In genomic region chr22:48492371-48493320, GRCh38 we compare ENCODE assay signal across 8 cellular contexts.
A peak's percentile ranks its signal among the peaks of the same experiment; 100 is the strongest.
DNase-seq lines count a peak whose midpoint lies in the region; ATAC-seq and TF ChIP-seq lines count a peak whose summit lies in the region.

No MANE protein-coding gene starts in this region.

- no peak overlapping the region for H3K27ac Mint-ChIP-seq in naive B cell

- H3K4me1 ChIP-seq in esophagus muscularis mucosa, result peaks cover 5 to 30% (median 23%) of the 10 kb centered on the region in 4 donors

- ATAC-seq in naive B cell (ENCODE audit: low read depth in 2 of 2) (peak; percentile 51 to 61), GM21723 (IDR thresholded peaks at IDR 0.05; ENCODE audit: unreplicated experiment) (no peak), GM21737 (IDR thresholded peaks at IDR 0.05; ENCODE audit: unreplicated experiment) (no peak)

- no peak overlapping the region for H3K4me3 ChIP-seq in esophagus muscularis mucosa

- no peaks in the 10 kb centered on the region for H3K36me3 ChIP-seq in esophagus muscularis mucosa

- peaks cover 0 to 87% (median 23%) of the 10 kb centered on the region in 4 donors for H3K27me3 ChIP-seq in esophagus muscularis mucosa

- H3K9me3 ChIP-seq in esophagus muscularis mucosa, result no peaks in the 10 kb centered on the region

- 36% methylated on average over 19 of the region's 19 CpGs for WGBS in esophagus muscularis mucosa

- H3K9me3 Mint-ChIP-seq in naive B cell, result no peaks in the 10 kb centered on the region

- no peak for TF ChIP-seq POLR2A in esophagus muscularis mucosa (IDR thresholded peaks at IDR 0.05; ENCODE audit: low read depth)

- peak overlapping the region in 3 of 8 donors; percentile 1 to 55 (median 54) for H3K4me3 Mint-ChIP-seq in naive B cell

- TF ChIP-seq EP300 in esophagus muscularis mucosa (IDR thresholded peaks at IDR 0.05), result no peak

- intact Hi-C loops in esophagus muscularis mucosa (cut with DNase I), result no loop called here

- H3K27ac ChIP-seq in 22Rv1, result no peak overlapping the region
- H3K27ac ChIP-seq in esophagus muscularis mucosa (replicated peaks in 1 of 4), result no peak overlapping the region

- TF ChIP-seq CTCF in 22Rv1 (IDR thresholded peaks at IDR 0.05), result peak; percentile 81
- peak; percentile 49 to 78 (median 52) for TF ChIP-seq CTCF in esophagus muscularis mucosa (IDR thresholded peaks at IDR 0.05)

- no peaks in the 10 kb centered on the region for H3K36me3 Mint-ChIP-seq in naive B cell

- H3K4me1 Mint-ChIP-seq in naive B cell, result peaks cover 8 to 27% (median 22%) of the 10 kb centered on the region in 3 donors

- H3K27me3 Mint-ChIP-seq in naive B cell, result peaks cover 26 to 65% (median 59%) of the 10 kb centered on the region in 3 donors

- DNase-seq in GDM1 (lab: John Stamatoyannopoulos, UW), result peak; percentile 42
- peak; percentile 72 for DNase-seq in NCI-H1105 (lab: John Stamatoyannopoulos, UW)
- peak; percentile 72 for DNase-seq in SW480 (ENCODE audit: low spot score)
- no peak for DNase-seq in esophagus muscularis mucosa (ENCODE audit: extremely low spot score)
- peak; percentile 43 for DNase-seq in naive B cell

Comparison
In these comparisons a context has a peak if more than half of its experiments do, and no peak if none do; other contexts are left out.
1. ATAC-seq: peak in naive B cell (2 of 2); none in GM21723 (single experiment) and GM21737 (single experiment).